ENCODE assay signal across 8 cellular contexts in the genomic region with DNA sequence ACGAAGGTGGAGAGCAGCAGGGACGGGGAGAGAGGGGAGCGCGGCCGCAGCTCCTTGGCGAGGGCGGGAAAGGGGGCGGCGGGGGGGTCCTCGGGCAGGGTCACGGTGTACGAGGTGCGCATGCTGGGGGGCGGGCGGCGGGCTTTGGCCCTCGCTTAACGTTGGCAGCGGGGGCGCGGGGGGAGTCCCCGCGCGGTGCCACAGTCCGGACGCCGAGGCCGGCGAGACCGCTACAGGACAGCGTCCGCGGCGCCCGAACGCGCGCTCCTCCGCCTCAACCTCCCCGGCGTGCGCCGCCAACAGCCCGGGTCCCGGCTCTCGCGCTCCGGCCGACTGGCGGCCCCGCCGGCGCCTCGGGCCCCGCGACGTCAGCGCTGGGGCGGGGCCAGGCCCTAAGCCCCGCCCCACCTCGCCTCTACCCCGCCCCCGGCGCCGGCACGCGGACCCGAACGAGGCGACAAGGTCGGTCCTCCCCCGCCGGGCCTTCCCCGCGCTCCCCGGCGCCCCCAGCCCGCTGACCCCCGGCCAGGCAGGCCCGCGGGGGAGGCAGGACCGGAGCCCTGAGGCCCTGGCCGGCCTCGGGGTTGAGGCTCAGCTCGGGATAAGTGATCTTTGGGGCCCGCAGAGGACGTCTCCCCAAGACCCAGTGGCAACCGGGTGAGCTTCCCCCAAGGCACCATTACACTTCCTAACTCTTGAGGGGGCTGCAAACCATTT. TPM values are rescaled to one million over a fixed set of nuclear protein-coding genes. Genes with fewer than 3 reads are reported as not detected.
DNase-seq lines count a peak whose midpoint lies in the region; ATAC-seq and TF ChIP-seq lines count a peak whose summit lies in the region.

No MANE protein-coding gene starts in this region.

- H3K27me3 ChIP-seq in HAP-1 (ENCODE audit: low read depth): no peaks in the 10 kb centered on the region
- H3K27me3 ChIP-seq in ascending aorta: no peaks in the 10 kb centered on the region
- no peaks in the 10 kb centered on the region for H3K27me3 ChIP-seq in gastrocnemius medialis

- CTCF ChIA-PET in T-cell (lab: Charles Lee): interaction anchor here (0.5 to 1.6 kb wide), 4 partner anchors 8 to 81 kb away, joined by 3 to 7 read pairs (median 6); no protein-coding TSS in a partner anchor

- peak; percentile 89 for DNase-seq in AG08396 (ENCODE audit: low spot score)
- DNase-seq in HAP-1 (ENCODE audit: low spot score in 2 of 2): peak; percentile 38 to 74
- peak in 19 of 34 experiments; percentile 11 to 52 (median 32) for DNase-seq in T-cell
- DNase-seq in ascending aorta (ENCODE audit: low spot score in 2 of 2): no peak
- peak in 1 of 2 donors; percentile 74 for DNase-seq in gastrocnemius medialis

- H3K4me3 ChIP-seq in HAP-1: peak overlapping the region; percentile 14; the same call in 1 of the 2 replicates
- H3K4me3 ChIP-seq in ascending aorta: peak overlapping the region; percentile 48 to 65
- peak overlapping the region; percentile 27 for H3K4me3 ChIP-seq in iPS-11a (ENCODE audit: low read depth, low read length)
- H3K4me3 ChIP-seq in gastrocnemius medialis: peak overlapping the region; percentile 67 to 75 (median 74)

- peaks cover 34 to 53% of the 10 kb centered on the region in 2 donors for H3K27me3 Mint-ChIP-seq in T-cell

- in situ Hi-C loops in HAP-1 (cut with MboI; ENCODE audit: low sequenced_read_pairs): no loop called here
- in situ Hi-C loops in gastrocnemius medialis (cut with MboI; ENCODE audit: low sequenced_read_pairs in 4 of 4): no loop called here

- peak overlapping the region; percentile 73 to 85 (median 79) for H3K4me3 Mint-ChIP-seq in T-cell

- H3K36me3 Mint-ChIP-seq in T-cell: no peaks in the 10 kb centered on the region

- TF ChIP-seq CTCF in ascending aorta (IDR thresholded peaks at IDR 0.05) (no peak), gastrocnemius medialis (IDR thresholded peaks at IDR 0.05 in 4 of 5, conservative IDR thresholded peaks at IDR 0.05 in 1 of 5) (no peak)

- H3K4me1 ChIP-seq in HAP-1 (peaks cover 27% of the 10 kb centered on the region), ascending aorta (peaks cover 16 to 35% of the 10 kb centered on the region in 2 donors), gastrocnemius medialis (peaks cover 71 to 90% of the 10 kb centered on the region in 2 donors)

- peak; percentile 86 to 91 (median 89) for ATAC-seq in T-cell (replicated peaks in 1 of 4)
- peak; percentile 5 to 6 for ATAC-seq in gastrocnemius medialis
- ATAC-seq in GM21360 (IDR thresholded peaks at IDR 0.05; ENCODE audit: unreplicated experiment): no peak
- ATAC-seq in GM19328 (IDR thresholded peaks at IDR 0.05; ENCODE audit: unreplicated experiment): no peak

- peak overlapping the region in 1 of 2 donors; percentile 4 for H3K27ac ChIP-seq in ascending aorta
- peak overlapping the region; percentile 96 to 99 (median 98) for H3K27ac ChIP-seq in gastrocnemius medialis

- peaks cover 2% of the 10 kb centered on the region for H3K36me3 ChIP-seq in HAP-1 (replicated peaks)
- no peaks in the 10 kb centered on the region for H3K36me3 ChIP-seq in ascending aorta
- peaks cover 0 to 9% of the 10 kb centered on the region in 2 donors for H3K36me3 ChIP-seq in gastrocnemius medialis

- no peaks in the 10 kb centered on the region for H3K9me3 Mint-ChIP-seq in T-cell

- H3K27ac Mint-ChIP-seq in T-cell: no peak overlapping the region

- TF ChIP-seq POLR2A in gastrocnemius medialis (IDR thresholded peaks at IDR 0.05): peak; percentile 97 to 98

- POLR2A ChIA-PET in T-cell (lab: Charles Lee): no interaction called here

- H3K9me3 ChIP-seq in HAP-1 (no peaks in the 10 kb centered on the region), ascending aorta (no peaks in the 10 kb centered on the region), gastrocnemius medialis (no peaks in the 10 kb centered on the region)

- peaks cover 8 to 14% (median 9%) of the 10 kb centered on the region in 3 donors for H3K4me1 Mint-ChIP-seq in T-cell

- intact Hi-C loops in ascending aorta (cut with DNase I): no loop called here
- intact Hi-C loops in gastrocnemius medialis (cut with DNase I; ENCODE audit: low total_unique reads): no loop called here

RNA-seq across cellular contexts. Expression of a gene that starts 17.5 kb away (rescaled TPM):
- total RNA-seq in T-cell: 1 to 10 TPM in 1 of 5 donors, under 1 TPM in 4; 0.13 to 3.2 (median 0.44) TPM
- not detected for total RNA-seq in ascending aorta
- 100 to 1,000 TPM in 1 of 4 donors, 10 to 100 TPM in 3; 19.4 to 105 (median 46.0) TPM for total RNA-seq in gastrocnemius medialis

RNA-seq across cellular contexts. Expression of a gene that starts 17.5 kb away (rescaled TPM):
- total RNA-seq in T-cell: not detected
- not detected for total RNA-seq in ascending aorta
- total RNA-seq in gastrocnemius medialis: not detected

RNA-seq across cellular contexts. Expression of a gene that starts 23.3 kb away (rescaled TPM):
- total RNA-seq in T-cell (not detected), ascending aorta (95.8 TPM), gastrocnemius medialis (10 to 100 TPM in 1 of 4 donors, 1 to 10 TPM in 3; 4.0 to 16.0 (median 6.0) TPM)

RNA-seq across cellular contexts. Expression of a gene that starts 29.7 kb away (rescaled TPM):
- 10 to 100 TPM; 18.4 to 21.4 (median 20.3) TPM for total RNA-seq in T-cell
- total RNA-seq in ascending aorta: 16.8 TPM
- 1 to 10 TPM; 3.8 to 5.1 (median 4.7) TPM for total RNA-seq in gastrocnemius medialis

RNA-seq across cellular contexts. Expression of a gene that starts 47.1 kb away (rescaled TPM):
- 10 to 100 TPM in 1 of 5 donors, 1 to 10 TPM in 1, under 1 TPM in 3; 0.50 to 10.2 (median 0.76) TPM for total RNA-seq in T-cell
- total RNA-seq in ascending aorta: 2,975 TPM
- 100 to 1,000 TPM in 3 of 4 donors, 10 to 100 TPM in 1; 22.6 to 193 (median 123) TPM for total RNA-seq in gastrocnemius medialis

Comparison
In these comparisons a context has a peak if more than half of its experiments do, and no peak if none do; other contexts are left out.
1. DNase-seq: peak in AG08396 (single experiment), HAP-1 (2 of 2) and T-cell (19 of 34); none in ascending aorta (0 of 2).
2. H3K4me3 ChIP-seq: peak in every context shown above with its lines; median percentile 74 in gastrocnemius medialis; 56 in ascending aorta; 27 in iPS-11a; 14 in HAP-1.
3. ATAC-seq: peak in T-cell (4 of 4) and gastrocnemius medialis (2 of 2); none in GM21360 (single experiment) and GM19328 (single experiment).
4. RNA of a gene that starts 17.5 kb away (total RNA-seq): 19.4 to 105 TPM in gastrocnemius medialis; 0.13 to 3.2 TPM in T-cell and not detected in ascending aorta (single experiment); every median in the first group is over 4 times any median in the second.